Comparison of ENCODE assay signal across 8 cellular contexts in genomic region chr6:167699141-167700036, GRCh38.
DNase-seq lines count a peak whose midpoint lies in the region; ATAC-seq, FAIRE-seq and TF ChIP-seq lines count a peak whose summit lies in the region.

No MANE protein-coding gene starts in this region.

- no peak overlapping the region for H4K8ac ChIP-seq in mesendoderm (ENCODE audit: low read depth, low read length)

- H3K27me3 ChIP-seq in bronchial epithelial cell (ENCODE audit: control insufficient read depth, insufficient read depth, low read length) (no peaks in the 10 kb centered on the region), mesendoderm (ENCODE audit: insufficient read depth, low read length, poor library complexity) (no peaks in the 10 kb centered on the region)

- peak overlapping the region; percentile 13 for H3K9ac ChIP-seq in mesendoderm (ENCODE audit: low read length)

- peak overlapping the region; percentile 67 for H3K56ac ChIP-seq in mesendoderm (ENCODE audit: low read length)

- H3K36me3 Mint-ChIP-seq in T-cell, result no peaks in the 10 kb centered on the region
- no peaks in the 10 kb centered on the region for H3K36me3 Mint-ChIP-seq in stimulated activated memory B cell treated with anti-CD40 and anti-IgM and Interleukin-4, amounts not matched to agents 10 μg/mL and 1 μg/mL and 100 μg/mL, for 72 hours

- H3K36me3 ChIP-seq in bronchial epithelial cell (ENCODE audit: control insufficient read depth, insufficient read depth, low read length) (no peaks in the 10 kb centered on the region), mesendoderm (ENCODE audit: control insufficient read depth, insufficient read depth, low read length) (no peaks in the 10 kb centered on the region)

- peak overlapping the region; percentile 74 to 81 for H3K27ac Mint-ChIP-seq in T-cell
- H3K27ac Mint-ChIP-seq in stimulated activated memory B cell treated with anti-CD40 and anti-IgM and Interleukin-4, amounts not matched to agents 10 μg/mL and 1 μg/mL and 100 μg/mL, for 72 hours, result peak overlapping the region; percentile 95

- ATAC-seq in GM18909 (IDR thresholded peaks at IDR 0.05; ENCODE audit: poor library complexity, unreplicated experiment) (peak; percentile 96), HG03066 (IDR thresholded peaks at IDR 0.05; ENCODE audit: low read depth, unreplicated experiment) (peak; percentile 87), T-cell (replicated peaks in 1 of 4) (peak; percentile 85 to 95 (median 94))
- peak; percentile 92 for ATAC-seq in stimulated activated memory B cell treated with anti-CD40 and anti-IgM and Interleukin-4, amounts not matched to agents 10 μg/mL and 1 μg/mL and 100 μg/mL, for 72 hours

- H3K4ac ChIP-seq in mesendoderm (ENCODE audit: low read depth, low read length), result no peak overlapping the region

- TF ChIP-seq CTCF in bronchial epithelial cell (IDR thresholded peaks at IDR 0.05; ENCODE audit: insufficient read depth, low read length, severe bottlenecking), result no peak

- H3K4me1 Mint-ChIP-seq in T-cell, result peaks cover 17 to 24% (median 22%) of the 10 kb centered on the region in 3 donors
- H3K4me1 Mint-ChIP-seq in stimulated activated memory B cell treated with anti-CD40 and anti-IgM and Interleukin-4, amounts not matched to agents 10 μg/mL and 1 μg/mL and 100 μg/mL, for 72 hours, result peaks cover 21% of the 10 kb centered on the region

- DNase-seq in T-cell, result peak in 30 of 34 experiments; percentile 6 to 54 (median 20)
- DNase-seq in bronchial epithelial cell (ENCODE audit: low read depth), result peak; percentile 53
- DNase-seq in mesendoderm, result peak; percentile 32
- no peak for DNase-seq in EL
- DNase-seq in NCI-H2107 (lab: John Stamatoyannopoulos, UW), result no peak

- peak overlapping the region; percentile 68 to 84 (median 72) for H3K4me3 Mint-ChIP-seq in T-cell
- peak overlapping the region; percentile 76 for H3K4me3 Mint-ChIP-seq in stimulated activated memory B cell treated with anti-CD40 and anti-IgM and Interleukin-4, amounts not matched to agents 10 μg/mL and 1 μg/mL and 100 μg/mL, for 72 hours

- no CpG with 5 or more reads among the region's 21 CpGs for WGBS in mesendoderm (ENCODE audit: extremely low coverage, insufficient coverage, low lambda C conversion rate)

- H3K4me3 ChIP-seq in bronchial epithelial cell (ENCODE audit: low read depth, low read length) (no peak overlapping the region), mesendoderm (ENCODE audit: low read length) (no peak overlapping the region)

- no peak overlapping the region for H2BK15ac ChIP-seq in mesendoderm (replicated peaks; ENCODE audit: low read depth)

- H2BK5ac ChIP-seq in mesendoderm (ENCODE audit: low read length), result peak overlapping the region; percentile 59

- H3K4me2 ChIP-seq in mesendoderm (ENCODE audit: low read length), result no peak overlapping the region

- POLR2A ChIA-PET in T-cell (lab: Charles Lee), result no interaction called here

- CTCF ChIA-PET in T-cell (lab: Charles Lee), result no interaction called here

- H3K27me3 Mint-ChIP-seq in T-cell, result peaks cover 9 to 20% of the 10 kb centered on the region in 2 donors
- peaks cover 7% of the 10 kb centered on the region for H3K27me3 Mint-ChIP-seq in stimulated activated memory B cell treated with anti-CD40 and anti-IgM and Interleukin-4, amounts not matched to agents 10 μg/mL and 1 μg/mL and 100 μg/mL, for 72 hours

- no peak overlapping the region for H3K23ac ChIP-seq in mesendoderm (ENCODE audit: low read length)

- H4K5ac ChIP-seq in mesendoderm (ENCODE audit: low read length), result no peak overlapping the region

- H2AK5ac ChIP-seq in mesendoderm (ENCODE audit: low read length), result no peak overlapping the region

- H3K9me3 Mint-ChIP-seq in T-cell, result no peaks in the 10 kb centered on the region
- H3K9me3 Mint-ChIP-seq in stimulated activated memory B cell treated with anti-CD40 and anti-IgM and Interleukin-4, amounts not matched to agents 10 μg/mL and 1 μg/mL and 100 μg/mL, for 72 hours, result no peaks in the 10 kb centered on the region

- H3K79me1 ChIP-seq in mesendoderm (ENCODE audit: low read length), result no peaks in the 10 kb centered on the region

- peaks cover 9% of the 10 kb centered on the region for H3K4me1 ChIP-seq in mesendoderm (ENCODE audit: control insufficient read depth, low read depth, low read length)

- no peaks in the 10 kb centered on the region for H3K79me2 ChIP-seq in mesendoderm (ENCODE audit: control insufficient read depth, insufficient read depth, low read length)

- peak overlapping the region; percentile 29 for H3K18ac ChIP-seq in mesendoderm (ENCODE audit: low read length)

- peak overlapping the region; percentile 16 for H3K27ac ChIP-seq in mesendoderm (ENCODE audit: low read depth, low read length)

- no peak overlapping the region for H2BK120ac ChIP-seq in mesendoderm (ENCODE audit: low read depth, low read length)

- FAIRE-seq in bronchial epithelial cell (lab: Jason Lieb, UNC), result no peak

Comparison
In these comparisons a context has a peak if more than half of its experiments do, and no peak if none do; other contexts are left out.
1. DNase-seq: peak in T-cell (30 of 34), bronchial epithelial cell (single experiment) and mesendoderm (single experiment); none in EL (single experiment) and NCI-H2107 (single experiment).
2. Peak in every context shown above with its lines, with median percentiles within 50 percentile points of each other: ATAC-seq.